In the genomic region with DNA sequence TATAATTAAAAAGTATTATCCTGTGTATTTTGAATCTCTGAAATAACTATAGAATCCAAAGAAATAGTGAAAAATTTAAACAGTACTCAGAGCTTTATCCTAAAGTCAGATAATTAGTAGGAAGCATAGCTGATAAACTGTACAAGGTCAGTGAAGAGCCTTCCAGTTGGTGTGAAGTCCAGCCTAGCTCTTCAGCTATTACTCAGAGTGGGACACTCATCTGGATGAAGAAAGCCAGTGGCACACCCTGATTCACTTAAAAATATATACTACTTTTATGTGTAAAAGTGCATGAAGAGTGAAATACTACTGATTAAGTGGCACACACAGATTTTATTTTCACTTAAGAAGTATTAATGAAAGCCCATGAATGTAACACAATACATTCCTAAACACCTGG, we compare ENCODE assay signal across 13 cellular contexts. TPM values are rescaled to one million over a fixed set of nuclear protein-coding genes. Genes with fewer than 3 reads are reported as not detected.
DNase-seq lines count a peak whose midpoint lies in the region; ATAC-seq, FAIRE-seq and TF ChIP-seq lines count a peak whose summit lies in the region.
"Had no signal": no experiment of that assay in that cellular context is flagged by ENCODE, and none has a peak within 500 bp of the region (broad histone marks: within the 10 kb centered on the region; RNA-seq: fewer than 3 reads in every experiment).

No MANE protein-coding gene starts in this region.

- H3K36me3 ChIP-seq in breast epithelium (no peaks in the 10 kb centered on the region), tibial artery (no peaks in the 10 kb centered on the region), BE2C (peaks cover 4% of the 10 kb centered on the region)

- H3K27me3 ChIP-seq in breast epithelium (no peaks in the 10 kb centered on the region), tibial artery (no peaks in the 10 kb centered on the region), BE2C (no peaks in the 10 kb centered on the region)

- no peak for TF ChIP-seq CTCF in activated CD8-positive, alpha-beta T cell treated with anti-CD3 and anti-CD28 coated beads for 36 hours (IDR thresholded peaks at IDR 0.05)
- TF ChIP-seq CTCF in breast epithelium (IDR thresholded peaks at IDR 0.05): no peak
- no peak for TF ChIP-seq CTCF in mesothelial cell of epicardium (IDR thresholded peaks at IDR 0.05; ENCODE audit: unreplicated experiment)
- TF ChIP-seq CTCF in tibial artery (IDR thresholded peaks at IDR 0.05): no peak
- TF ChIP-seq CTCF in BE2C (IDR thresholded peaks at IDR 0.05; ENCODE audit: low read depth, low read length): no peak

- H3K27ac ChIP-seq in breast epithelium (peak overlapping the region; percentile 99 to 100), tibial artery (peak overlapping the region in 1 of 2 donors; percentile 99)

- DNase-seq in activated CD8-positive, alpha-beta T cell treated with anti-CD3 and anti-CD28 coated beads for 36 hours: no peak
- no peak for DNase-seq in activated CD8-positive, alpha-beta T cell treated with anti-CD3 and anti-CD28 coated beads, Interleukin-2, amount 10 ng/mL, durations not matched to agents 7 days and 5 days
- DNase-seq in breast epithelium (ENCODE audit: low spot score in 2 of 2): no peak
- no peak for DNase-seq in mesothelial cell of epicardium (ENCODE audit: low spot score in 2 of 2, unreplicated experiment in 2 of 2)
- DNase-seq in tibial artery: no peak
- DNase-seq in GM12891 (ENCODE audit: insufficient read length, low spot score): no peak
- DNase-seq in BE2C: no peak
- DNase-seq: effector CD8-positive, alpha-beta T cell; NCI-H226; stimulated activated CD4-positive, alpha-beta T cell treated with anti-CD3 and anti-CD28 coated beads, Interleukin-15, amount 100 ng/mL, for 24 hours had no signal

- peak overlapping the region; percentile 32 for H3K4me3 Mint-ChIP-seq in activated CD8-positive, alpha-beta T cell treated with anti-CD3 and anti-CD28 coated beads for 36 hours
- no peak overlapping the region for H3K4me3 Mint-ChIP-seq in activated CD8-positive, alpha-beta T cell treated with anti-CD3 and anti-CD28 coated beads, Interleukin-2, amount 10 ng/mL, durations not matched to agents 7 days and 5 days
- H3K4me3 Mint-ChIP-seq in mesothelial cell of epicardium: peak overlapping the region; percentile 28

- TF ChIP-seq POLR2A in breast epithelium (IDR thresholded peaks at IDR 0.05) (no peak), GM12891 (IDR thresholded peaks at IDR 0.05; ENCODE audit: low read depth, low read length) (no peak)

- H3K27me3 Mint-ChIP-seq in activated CD8-positive, alpha-beta T cell treated with anti-CD3 and anti-CD28 coated beads for 36 hours: no peaks in the 10 kb centered on the region
- H3K27me3 Mint-ChIP-seq in activated CD8-positive, alpha-beta T cell treated with anti-CD3 and anti-CD28 coated beads, Interleukin-2, amount 10 ng/mL, durations not matched to agents 7 days and 5 days (ENCODE audit: low read depth): no peaks in the 10 kb centered on the region
- no peaks in the 10 kb centered on the region for H3K27me3 Mint-ChIP-seq in mesothelial cell of epicardium (ENCODE audit: low read depth)

- intact Hi-C loops in activated CD8-positive, alpha-beta T cell treated with anti-CD3 and anti-CD28 coated beads for 36 hours (cut with micrococcal nuclease): no loop called here
- intact Hi-C loops in breast epithelium (cut with DNase I; ENCODE audit: low total_unique reads): no loop called here
- intact Hi-C loops in tibial artery (cut with DNase I; ENCODE audit: low total_unique reads): no loop called here

- POLR2A ChIA-PET in activated CD8-positive, alpha-beta T cell treated with anti-CD3 and anti-CD28 coated beads for 36 hours (lab: Charles Lee): no interaction called here
- POLR2A ChIA-PET in activated CD8-positive, alpha-beta T cell treated with anti-CD3 and anti-CD28 coated beads, Interleukin-2, amount 10 ng/mL, durations not matched to agents 7 days and 5 days (lab: Charles Lee): no interaction called here

- CTCF ChIA-PET in activated CD8-positive, alpha-beta T cell treated with anti-CD3 and anti-CD28 coated beads for 36 hours (lab: Charles Lee): no interaction called here
- CTCF ChIA-PET in activated CD8-positive, alpha-beta T cell treated with anti-CD3 and anti-CD28 coated beads, Interleukin-2, amount 10 ng/mL, durations not matched to agents 7 days and 5 days (lab: Charles Lee): no interaction called here

- no peaks in the 10 kb centered on the region for H3K9me3 Mint-ChIP-seq in activated CD8-positive, alpha-beta T cell treated with anti-CD3 and anti-CD28 coated beads for 36 hours
- peaks cover 9% of the 10 kb centered on the region for H3K9me3 Mint-ChIP-seq in activated CD8-positive, alpha-beta T cell treated with anti-CD3 and anti-CD28 coated beads, Interleukin-2, amount 10 ng/mL, durations not matched to agents 7 days and 5 days (ENCODE audit: insufficient read depth)
- peaks cover 7% of the 10 kb centered on the region for H3K9me3 Mint-ChIP-seq in mesothelial cell of epicardium

- H3K36me3 Mint-ChIP-seq in activated CD8-positive, alpha-beta T cell treated with anti-CD3 and anti-CD28 coated beads for 36 hours (ENCODE audit: low read depth): peaks cover 8% of the 10 kb centered on the region
- peaks cover 39% of the 10 kb centered on the region for H3K36me3 Mint-ChIP-seq in activated CD8-positive, alpha-beta T cell treated with anti-CD3 and anti-CD28 coated beads, Interleukin-2, amount 10 ng/mL, durations not matched to agents 7 days and 5 days (ENCODE audit: low read depth)
- H3K36me3 Mint-ChIP-seq in mesothelial cell of epicardium: peaks cover 9% of the 10 kb centered on the region

- no peak for ATAC-seq in activated CD8-positive, alpha-beta T cell treated with anti-CD3 and anti-CD28 coated beads for 36 hours
- ATAC-seq in activated CD8-positive, alpha-beta T cell treated with anti-CD3 and anti-CD28 coated beads, Interleukin-2, amount 10 ng/mL, durations not matched to agents 7 days and 5 days: no peak
- ATAC-seq in HG03442 (IDR thresholded peaks at IDR 0.05; ENCODE audit: unreplicated experiment): no peak

- H3K4me3 ChIP-seq in breast epithelium: peak overlapping the region; percentile 91 to 95 (median 95)
- H3K4me3 ChIP-seq in tibial artery: peak overlapping the region; percentile 74 to 95
- no peak overlapping the region for H3K4me3 ChIP-seq in BE2C (ENCODE audit: low read depth, low read length)

- H3K9me3 ChIP-seq in breast epithelium: no peaks in the 10 kb centered on the region
- H3K9me3 ChIP-seq in tibial artery: no peaks in the 10 kb centered on the region
- no peaks in the 10 kb centered on the region for H3K9me3 ChIP-seq in BE2C

- H3K4me1 ChIP-seq in breast epithelium (peaks cover 0 to 37% of the 10 kb centered on the region in 2 donors), tibial artery (peaks cover 0 to 75% (median 49%) of the 10 kb centered on the region in 4 donors), BE2C (no peaks in the 10 kb centered on the region)

- peaks cover 49% of the 10 kb centered on the region for H3K4me1 Mint-ChIP-seq in activated CD8-positive, alpha-beta T cell treated with anti-CD3 and anti-CD28 coated beads for 36 hours (ENCODE audit: low read depth)
- H3K4me1 Mint-ChIP-seq in activated CD8-positive, alpha-beta T cell treated with anti-CD3 and anti-CD28 coated beads, Interleukin-2, amount 10 ng/mL, durations not matched to agents 7 days and 5 days (ENCODE audit: low read depth): peaks cover 53% of the 10 kb centered on the region
- peaks cover 43% of the 10 kb centered on the region for H3K4me1 Mint-ChIP-seq in mesothelial cell of epicardium

- no peak for FAIRE-seq in GM12891 (lab: Jason Lieb, UNC)

- no peak overlapping the region for H3K27ac Mint-ChIP-seq in activated CD8-positive, alpha-beta T cell treated with anti-CD3 and anti-CD28 coated beads for 36 hours
- H3K27ac Mint-ChIP-seq in activated CD8-positive, alpha-beta T cell treated with anti-CD3 and anti-CD28 coated beads, Interleukin-2, amount 10 ng/mL, durations not matched to agents 7 days and 5 days: no peak overlapping the region
- peak overlapping the region; percentile 32 for H3K27ac Mint-ChIP-seq in mesothelial cell of epicardium

TF ChIP-seq in GM12891, 5 proteins besides CTCF, POLR2A, EP300 and RAD21:
- no peak for TF ChIP-seq PAX5 (IDR thresholded peaks at IDR 0.05; ENCODE audit: insufficient read depth, low read length, severe bottlenecking)
- no peak for TF ChIP-seq POU2F2 (IDR thresholded peaks at IDR 0.05; ENCODE audit: low read depth, low read length)
- TF ChIP-seq SPI1 (IDR thresholded peaks at IDR 0.05; ENCODE audit: low read depth, low read length): no peak
- no peak for TF ChIP-seq POLR2AphosphoS5 (IDR thresholded peaks at IDR 0.05; ENCODE audit: low read depth, low read length)
- TF ChIP-seq TAF1 (IDR thresholded peaks at IDR 0.05; ENCODE audit: low read depth, low read length): no peak

RNA-seq across cellular contexts. Expression of a gene that starts 3.1 kb away (rescaled TPM):
- total RNA-seq in activated CD8-positive, alpha-beta T cell treated with anti-CD3 and anti-CD28 coated beads for 36 hours: 10 to 100 TPM; 25.6 to 26.8 TPM
- 10 to 100 TPM; 18.7 to 19.8 TPM for total RNA-seq in activated CD8-positive, alpha-beta T cell treated with anti-CD3 and anti-CD28 coated beads, Interleukin-2, amount 10 ng/mL, durations not matched to agents 7 days and 5 days
- total RNA-seq in breast epithelium: 100 to 1,000 TPM; 126 to 207 (median 144) TPM
- total RNA-seq in mesothelial cell of epicardium: 24.3 to 27.3 TPM (median 25.4 TPM) in 3 replicates
- polyA plus RNA-seq in GM12891 (2012; ENCODE audit: low read depth, missing spikeins): 114 TPM
- polyA plus RNA-seq in BE2C (2012; ENCODE audit: insufficient read depth, insufficient read length, low read depth): 50.2 TPM

RNA-seq across cellular contexts. Expression of a gene that starts 42.7 kb away (rescaled TPM):
- total RNA-seq in activated CD8-positive, alpha-beta T cell treated with anti-CD3 and anti-CD28 coated beads for 36 hours: not detected
- total RNA-seq in activated CD8-positive, alpha-beta T cell treated with anti-CD3 and anti-CD28 coated beads, Interleukin-2, amount 10 ng/mL, durations not matched to agents 7 days and 5 days: not detected
- total RNA-seq in breast epithelium (under 1 TPM in 1 of 3 donors, not detected in 2; 0.15 TPM), mesothelial cell of epicardium (not detected in 3 replicates)
- 0.49 TPM for polyA plus RNA-seq in GM12891 (2012; ENCODE audit: low read depth, missing spikeins)
- not detected for polyA plus RNA-seq in BE2C (2012; ENCODE audit: insufficient read depth, insufficient read length, low read depth)
- total RNA-seq: A172, temporal lobe had no signal
